Comparison of ENCODE assay signal across 32 cellular contexts in the genomic region with DNA sequence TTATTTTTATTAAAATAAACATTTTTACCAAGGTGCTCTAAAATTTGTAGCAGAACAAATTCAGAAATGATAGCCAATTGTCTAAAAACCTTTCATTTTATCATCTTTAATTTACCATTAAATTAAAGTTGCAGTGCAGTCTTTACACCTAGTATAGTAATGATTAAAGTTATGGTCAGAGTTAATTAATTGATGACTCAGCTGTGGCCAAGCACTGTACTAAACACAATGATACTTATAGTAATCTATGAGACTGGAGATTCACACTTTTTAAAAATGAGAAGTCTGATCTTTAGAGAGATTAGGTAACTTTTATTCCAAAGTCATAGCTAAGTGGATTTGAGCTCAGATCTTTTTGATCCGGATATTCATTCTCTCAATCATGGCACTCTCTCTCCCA.
"Had no signal": no experiment of that assay in that cellular context is flagged by ENCODE, and none has a peak within 500 bp of the region (broad histone marks: within the 10 kb centered on the region; RNA-seq: fewer than 3 reads in every experiment).

No MANE protein-coding gene starts in this region.

- H3K27ac ChIP-seq: ascending aorta, cardiac muscle cell, VCaP had no signal

- H3K4me3 ChIP-seq: ascending aorta, cardiac muscle cell had no signal

- ATAC-seq: activated CD8-positive, alpha-beta T cell treated with anti-CD3 and anti-CD28 coated beads for 36 hours; activated naive CD4-positive, alpha-beta T cell treated with anti-CD3 and anti-CD28 coated beads, Interleukin-2, amount 50 U/mL, for 72 hours; activated T-cell treated with anti-CD3 and anti-CD28 coated beads, Interleukin-2, amount 50 U/mL, for 4 hours; activated T-cell treated with anti-CD3 and anti-CD28 coated beads, Interleukin-2, amount 50 U/mL, for 72 hours; activated T-helper 17 cell treated with anti-CD3 and anti-CD28 coated beads, Interleukin-2, amount 50 U/mL, for 72 hours had no signal

- H3K27me3 ChIP-seq: ascending aorta, cardiac muscle cell had no signal

- DNase-seq: activated B cell treated with CpG ODN at 0.5 μM for 24 hours; activated CD4-positive, alpha-beta memory T cell treated with anti-CD3 and anti-CD28 coated beads for 36 hours; activated CD4-positive, alpha-beta T cell treated with anti-CD3 and anti-CD28 coated beads for 4 hours; activated CD4-positive, alpha-beta T cell treated with anti-CD3 and anti-CD28 coated beads, Interleukin-2, amount 10 ng/mL, durations not matched to agents 24 days and 14 days; activated CD4-positive, alpha-beta T cell treated with anti-CD3 and anti-CD28 coated beads, Interleukin-2, amount 50 U/mL, for 1 hour; activated CD4-positive, alpha-beta T cell treated with anti-CD3 and anti-CD28 coated beads, Interleukin-2, amount 50 U/mL, for 4 hours; activated CD4-positive, CD25-positive, alpha-beta regulatory T cell treated with anti-CD3 and anti-CD28 coated beads, Interleukin-2, amount 50 U/mL, for 72 hours; activated CD8-positive, alpha-beta memory T cell treated with anti-CD3 and anti-CD28 coated beads, Interleukin-2, amount 50 U/mL, for 4 hours; activated CD8-positive, alpha-beta T cell treated with anti-CD3 and anti-CD28 coated beads for 36 hours; activated effector memory CD4-positive, alpha-beta T cell treated with anti-CD3 and anti-CD28 coated beads, Interleukin-2, amount 50 U/mL, for 16 hours; activated gamma-delta T cell treated with Interleukin-2 at 50 U/mL for 16 hours; activated naive CD4-positive, alpha-beta T cell; activated naive CD4-positive, alpha-beta T cell treated with anti-CD3 and anti-CD28 coated beads for 36 hours; activated naive CD4-positive, alpha-beta T cell treated with anti-CD3 and anti-CD28 coated beads, Interleukin-2, amount 50 U/mL, for 16 hours; activated naive CD8-positive, alpha-beta T cell treated with anti-CD3 and anti-CD28 coated beads for 36 hours; activated T-cell treated with anti-CD3 and anti-CD28 coated beads for 4 hours; activated T-cell treated with anti-CD3 and anti-CD28 coated beads, Interleukin-2, amount 50 U/mL, for 1 hour; activated T-cell treated with anti-CD3 and anti-CD28 coated beads, Interleukin-2, amount 50 U/mL, for 4 hours; activated T-cell treated with anti-CD3 and anti-CD28 coated beads, Interleukin-2, amount 50 U/mL, for 72 hours; amygdala; anterior cingulate cortex; caudate nucleus; cerebellar nuclear complex; T-helper 2 cell; T-helper 9 cell had no signal

- FAIRE-seq: bronchial epithelial cell, TTC549 had no signal

- H3K36me3 ChIP-seq: ascending aorta, cardiac muscle cell had no signal

- H3K9me3 ChIP-seq: ascending aorta had no signal

- H3K4me1 ChIP-seq: ascending aorta had no signal
